Comparison of ENCODE assay signal across 8 cellular contexts in genomic region chrX:78199851-78200250, GRCh38.
A peak's percentile ranks its signal among the peaks of the same experiment; 100 is the strongest.
DNase-seq lines count a peak whose midpoint lies in the region; ATAC-seq, FAIRE-seq and TF ChIP-seq lines count a peak whose summit lies in the region.

No MANE protein-coding gene starts in this region.

- H3K9me3 ChIP-seq in A549 (no peaks in the 10 kb centered on the region), GM12878 (replicated peaks; ENCODE audit: control insufficient read depth, insufficient read depth, low read length) (no peaks in the 10 kb centered on the region), thyroid gland (no peaks in the 10 kb centered on the region)

- TF ChIP-seq CTCF in A549 (IDR thresholded peaks at IDR 0.05) (peak; percentile 16; the same call in 1 of the 3 replicates), GM12878 (IDR thresholded peaks at IDR 0.05 in 2 of 3, conservative IDR thresholded peaks at IDR 0.05 in 1 of 3; ENCODE audit: control insufficient read depth in 2 of 3, extremely low read depth in 1 of 3, insufficient read depth in 1 of 3, low read depth in 3 of 3, low read length in 3 of 3) (peak; percentile 21 to 27 (median 22); a peak in 2 of 6 replicates), osteocyte (IDR thresholded peaks at IDR 0.05) (peak; percentile 28), thyroid gland (IDR thresholded peaks at IDR 0.05) (peak in 1 of 6 experiments; percentile 15)

- no peaks in the 10 kb centered on the region for H3K4me1 Mint-ChIP-seq in osteocyte (ENCODE audit: unreplicated experiment)

- SMC1A ChIA-PET in GM12878 (lab: Charles Lee; ENCODE audit: uncharacterized antibody, unreplicated experiment), result interaction anchor here (1.0 kb wide), 1 partner anchor 882 kb away, joined by 5 read pairs; no protein-coding TSS in a partner anchor

- peaks cover 7% of the 10 kb centered on the region for H3K9me3 Mint-ChIP-seq in osteocyte (ENCODE audit: unreplicated experiment)

- no TSS peak for BruUV-seq in GM12878 (replicated peaks; lab: Mats Ljungman, UMichigan)

- intact Hi-C loops in GM12878 (cut with micrococcal nuclease; ENCODE audit: unreplicated experiment) (no loop called here), thyroid gland (cut with DNase I) (no loop called here)

- H3K79me2 ChIP-seq in GM12878 (ENCODE audit: control insufficient read depth, insufficient read depth, low read length), result no peaks in the 10 kb centered on the region

- H3K4me3 Mint-ChIP-seq in osteocyte (ENCODE audit: unreplicated experiment), result no peak overlapping the region

- H3K4me3 ChIP-seq in A549 (no peak overlapping the region), GM12878 (no peak overlapping the region), thyroid gland (replicated peaks in 1 of 3) (no peak overlapping the region)

- FAIRE-seq in A549 (lab: Jason Lieb, UNC) (peak; percentile 59), GM12878 (lab: Jason Lieb, UNC) (no peak)

- TF ChIP-seq EP300 in A549 (IDR thresholded peaks at IDR 0.05) (no peak), GM12878 (IDR thresholded peaks at IDR 0.05; ENCODE audit: borderline replicate concordance in 1 of 2, control insufficient read depth in 1 of 2, low read depth in 2 of 2, low read length in 2 of 2) (no peak)

- TF ChIP-seq POLR2A in A549 (IDR thresholded peaks at IDR 0.05; ENCODE audit: low read length), result no peak
- no peak for TF ChIP-seq POLR2A in GM12878 (IDR thresholded peaks at IDR 0.05; ENCODE audit: low read depth, low read length)
- TF ChIP-seq POLR2A in thyroid gland (IDR thresholded peaks at IDR 0.05), result no peak

- H4K20me1 ChIP-seq in GM12878 (ENCODE audit: control insufficient read depth, insufficient read depth), result no peaks in the 10 kb centered on the region

- H3K27me3 Mint-ChIP-seq in osteocyte (ENCODE audit: unreplicated experiment), result no peaks in the 10 kb centered on the region

- DNase-seq in A549 (ENCODE audit: low read depth in 1 of 2, low spot score in 1 of 2) (peak; percentile 36 to 50), GM03348 (ENCODE audit: low spot score) (peak; percentile 7), GM12878 (ENCODE audit: low read depth, low spot score) (no peak), osteocyte (ENCODE audit: extremely low spot score, unreplicated experiment) (no peak), NCI-H2029 (lab: John Stamatoyannopoulos, UW) (no peak), thyroid gland (no peak)

- CTCF ChIA-PET in A549 (lab: Yijun Ruan, JAX), result interaction anchor here (0.6 to 0.7 kb wide), 2 partner anchors 11 to 65 kb away, joined by 3 read pairs; no protein-coding TSS in a partner anchor
- CTCF ChIA-PET in GM12878 (lab: Yijun Ruan, JAX), result interaction anchor here (0.7 kb wide), 2 partner anchors 942 to 1921 kb away, joined by 3 to 4 read pairs; no protein-coding TSS in a partner anchor

- 0 out of 5 replicates have a peak, but pooled peaks of 1 of the 2 experiments have one; percentile 10 for TF ChIP-seq RAD21 in A549 (conservative IDR thresholded peaks at IDR 0.05 in 1 of 2, IDR thresholded peaks at IDR 0.05 in 1 of 2)
- TF ChIP-seq RAD21 in GM12878 (IDR thresholded peaks at IDR 0.05; ENCODE audit: insufficient read depth, low read depth, low read length), result no peak; the same call in 1 of the 2 replicates

- no peaks in the 10 kb centered on the region for H3K27me3 ChIP-seq in GM12878 (replicated peaks in 1 of 2; ENCODE audit: control insufficient read depth in 2 of 2, insufficient read depth in 2 of 2, low read length in 1 of 2)
- H3K27me3 ChIP-seq in thyroid gland, result no peaks in the 10 kb centered on the region

- H3K4me2 ChIP-seq in A549, result no peak overlapping the region
- H3K4me2 ChIP-seq in GM12878 (ENCODE audit: control insufficient read depth, insufficient read depth), result no peak overlapping the region

- no peaks in the 10 kb centered on the region for H3K36me3 Mint-ChIP-seq in osteocyte (ENCODE audit: unreplicated experiment)

- H3K27ac ChIP-seq in A549 (no peak overlapping the region), GM12878 (ENCODE audit: control insufficient read depth, insufficient read depth) (no peak overlapping the region), thyroid gland (no peak overlapping the region)

- no peak overlapping the region for H2AFZ ChIP-seq in GM12878 (ENCODE audit: control insufficient read depth, low read depth, low read length)

- RAD21 ChIA-PET in GM12878 (lab: Charles Lee; ENCODE audit: unreplicated experiment), result interaction anchor here (0.6 kb wide), 1 partner anchor 179 kb away, joined by 4 read pairs; no protein-coding TSS in a partner anchor

- ATAC-seq in A549, result peak; percentile 82 to 83
- peak; percentile 70 for ATAC-seq in HG03378 (IDR thresholded peaks at IDR 0.05; ENCODE audit: unreplicated experiment)
- ATAC-seq in GM12878, result peak; percentile 79
- ATAC-seq in GM18873 (IDR thresholded peaks at IDR 0.05; ENCODE audit: low FRiP score, unreplicated experiment), result no peak

- no peak overlapping the region for H3K27ac Mint-ChIP-seq in osteocyte (ENCODE audit: unreplicated experiment)

- in situ Hi-C loops in GM12878 (cut with MboI), result no loop called here

- POLR2A ChIA-PET in A549 (lab: Yijun Ruan, JAX) (no interaction called here), GM12878 (lab: Charles Lee) (no interaction called here)

- H3K36me3 ChIP-seq in GM12878 (ENCODE audit: control insufficient read depth in 2 of 2, insufficient read depth in 2 of 2, low read length in 1 of 2) (no peaks in the 10 kb centered on the region), thyroid gland (no peaks in the 10 kb centered on the region)

- no peak overlapping the region for H3K9ac ChIP-seq in GM12878 (ENCODE audit: control insufficient read depth, insufficient read depth, low read length)

- H3K4me1 ChIP-seq in A549 (no peaks in the 10 kb centered on the region), GM12878 (ENCODE audit: control insufficient read depth, insufficient read depth, low read length) (no peaks in the 10 kb centered on the region), thyroid gland (no peaks in the 10 kb centered on the region)

TF ChIP-seq in A549, 52 proteins besides CTCF, POLR2A, EP300 and RAD21:
- TF ChIP-seq CEBPB (IDR thresholded peaks at IDR 0.05) (no peak), RCOR1 (IDR thresholded peaks at IDR 0.05; ENCODE audit: low read depth, low read length) (no peak), BCL3 (IDR thresholded peaks at IDR 0.05) (no peak), HES2 (IDR thresholded peaks at IDR 0.05) (no peak), CHD2 (IDR thresholded peaks at IDR 0.05; ENCODE audit: low read length, partially characterized antibody) (no peak), NPAS2 (CRISPR knock-in tag; IDR thresholded peaks at IDR 0.05; ENCODE audit: borderline replicate concordance) (no peak), POLR2AphosphoS2 (conservative IDR thresholded peaks at IDR 0.05; ENCODE audit: low read length) (no peak)

TF ChIP-seq in GM12878, 131 proteins besides CTCF, POLR2A, EP300 and RAD21:
- TF ChIP-seq SREBF2 (IDR thresholded peaks at IDR 0.05; ENCODE audit: low read length) (no peak), HDGF (IDR thresholded peaks at IDR 0.05) (no peak), E2F8 (IDR thresholded peaks at IDR 0.05; ENCODE audit: low read depth, partially characterized antibody) (no peak), ZNF24 (IDR thresholded peaks at IDR 0.05) (peak; percentile 40; the same call in 1 of the 2 replicates), ZNF384 (IDR thresholded peaks at IDR 0.05; ENCODE audit: borderline replicate concordance, low read depth, low read length) (no peak), MXI1 (IDR thresholded peaks at IDR 0.05; ENCODE audit: low read depth, low read length) (no peak)

Comparison
In these comparisons a context has a peak if more than half of its experiments do, and no peak if none do; other contexts are left out.
1. DNase-seq: peak in A549 (2 of 2) and GM03348 (single experiment); none in GM12878 (single experiment), osteocyte (single experiment), NCI-H2029 (single experiment) and thyroid gland (0 of 2).
2. Of the 24 proteins assayed by ChIP-seq in both GM12878 and A549: peak only in GM12878: none; only in A549: none; in both: CTCF; in neither: 22; mixed calls (peak in some experiments, not most) for 1.